ENCODE assay signal across 22 cellular contexts in the genomic region with DNA sequence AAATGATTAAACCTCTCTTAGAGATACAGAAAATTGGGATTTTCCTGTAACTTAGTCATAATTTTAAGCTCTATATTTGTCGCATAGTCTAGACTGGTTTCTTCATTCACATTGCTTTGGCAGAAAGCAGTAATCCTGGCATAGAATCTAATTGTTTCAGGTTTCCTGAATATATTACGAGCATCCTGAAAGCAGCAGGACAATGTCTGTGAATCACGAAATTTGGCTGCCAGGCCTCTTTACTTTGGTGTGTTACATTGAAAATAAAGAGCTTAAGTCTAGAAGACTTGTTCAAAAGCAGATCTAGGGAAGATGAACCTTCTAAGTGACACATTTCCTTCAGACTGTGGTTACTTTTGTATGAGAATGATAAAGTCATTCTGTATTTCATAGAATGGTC.
"Had no signal": no experiment of that assay in that cellular context is flagged by ENCODE, and none has a peak within 500 bp of the region (broad histone marks: within the 10 kb centered on the region; RNA-seq: fewer than 3 reads in every experiment).

No MANE protein-coding gene starts in this region.

- H3K4me1 ChIP-seq: gastroesophageal sphincter, lower lobe of right lung, pancreas, right lobe of liver, suprapubic skin, transverse colon, upper lobe of right lung, uterus had no signal

- H3K9me3 ChIP-seq: pancreas, right lobe of liver, transverse colon, upper lobe of right lung, uterus had no signal

- H3K36me3 ChIP-seq: gastroesophageal sphincter, heart right ventricle, lower lobe of right lung, pancreas, right lobe of liver, suprapubic skin, transverse colon, upper lobe of right lung, uterus had no signal

- ATAC-seq: gastroesophageal sphincter; heart right ventricle; left ventricle myocardium superior; lower lobe of right lung; natural killer cell; pancreas; right lobe of liver; stimulated activated naive B cell treated with anti-CD40 and anti-IgM and Interleukin-4, amounts not matched to agents 10 μg/mL and 1 μg/mL and 100 μg/mL, for 72 hours; upper lobe of right lung had no signal

- H3K27me3 ChIP-seq: gastroesophageal sphincter, heart right ventricle, pancreas, right lobe of liver, suprapubic skin, transverse colon, upper lobe of right lung, uterus had no signal

- H3K4me3 ChIP-seq: gastroesophageal sphincter, heart right ventricle, lower lobe of right lung, pancreas, right lobe of liver, suprapubic skin, transverse colon, upper lobe of right lung, uterus had no signal

- H3K27ac ChIP-seq: gastroesophageal sphincter, heart right ventricle, lower lobe of right lung, pancreas, right lobe of liver, suprapubic skin, transverse colon, upper lobe of right lung, uterus had no signal

- DNase-seq: effector memory CD4-positive, alpha-beta T cell; foreskin fibroblast; glutamatergic neuron; heart right ventricle; hippocampal formation; immature natural killer cell; left ventricle myocardium superior; lower lobe of right lung; natural killer cell; pancreas; right lobe of liver; small intestine; stimulated activated CD4-positive, alpha-beta T cell treated with anti-CD3 and anti-CD28 coated beads, Interleukin-15, amount 100 ng/mL, for 24 hours; stimulated activated CD4-positive, alpha-beta T cell treated with anti-CD3 and anti-CD28 coated beads, Interleukin-2, amount 100 ng/mL, for 48 hours; stimulated activated naive B cell treated with anti-CD40 and anti-IgM and Interleukin-4, amounts not matched to agents 10 μg/mL and 1 μg/mL and 100 μg/mL, for 72 hours; transverse colon; upper lobe of right lung; uterus had no signal

- FAIRE-seq: colon, keratinocyte, pancreas, small intestine had no signal
